ENCODE assay signal across 8 cellular contexts in genomic region chr3:99875573-99875924, GRCh38. TPM values are rescaled to one million over a fixed set of nuclear protein-coding genes. Genes with fewer than 3 reads are reported as not detected.
DNase-seq lines count a peak whose midpoint lies in the region; ATAC-seq and TF ChIP-seq lines count a peak whose summit lies in the region.

No MANE protein-coding gene starts in this region.

- H3K9ac ChIP-seq in OCI-LY3 (ENCODE audit: low read length): peak overlapping the region; percentile 75

- H3K9me3 ChIP-seq in OCI-LY3 (ENCODE audit: insufficient read depth, low read length): no peaks in the 10 kb centered on the region
- no peaks in the 10 kb centered on the region for H3K9me3 ChIP-seq in lung (ENCODE audit: control insufficient read depth in 2 of 2, insufficient read depth in 1 of 2, low read length in 1 of 2)
- H3K9me3 ChIP-seq in upper lobe of right lung: no peaks in the 10 kb centered on the region

- peak overlapping the region; percentile 98 for H3K4me2 ChIP-seq in OCI-LY3 (ENCODE audit: low read length)

- TF ChIP-seq CTCF in OCI-LY3 (IDR thresholded peaks at IDR 0.05; ENCODE audit: low read depth, low read length) (no peak), lung (IDR thresholded peaks at IDR 0.05; ENCODE audit: control extremely low read depth, extremely low read depth) (no peak), upper lobe of right lung (IDR thresholded peaks at IDR 0.05) (no peak)

- no peaks in the 10 kb centered on the region for H3K36me3 ChIP-seq in OCI-LY3 (replicated peaks; ENCODE audit: low read depth, low read length)
- peaks cover 0 to 8% of the 10 kb centered on the region in 2 donors for H3K36me3 ChIP-seq in lung (ENCODE audit: control insufficient read depth in 2 of 2, insufficient read depth in 2 of 2, low read length in 2 of 2)
- H3K36me3 ChIP-seq in upper lobe of right lung: no peaks in the 10 kb centered on the region

- peaks cover 4% of the 10 kb centered on the region; the same call in 1 of the 2 replicates for H4K20me1 ChIP-seq in OCI-LY3 (ENCODE audit: insufficient read depth, low read length)

- TF ChIP-seq POLR2A in GM18505 (IDR thresholded peaks at IDR 0.05; ENCODE audit: borderline replicate concordance, extremely low read depth, insufficient read depth, insufficient read length): no peak

- ATAC-seq in GM19035 (IDR thresholded peaks at IDR 0.05; ENCODE audit: unreplicated experiment) (peak; percentile 20), lung (ENCODE audit: insufficient read depth, low FRiP score) (peak; percentile 34), upper lobe of right lung (peak; percentile 48), GM18505 (IDR thresholded peaks at IDR 0.05; ENCODE audit: unreplicated experiment) (no peak)

- peak overlapping the region; percentile 79 for H2AFZ ChIP-seq in OCI-LY3 (ENCODE audit: low read depth, low read length)

- DNase-seq in dedifferentiated amniotic fluid mesenchymal stem cell (ENCODE audit: extremely low spot score): peak; percentile 51
- no peak for DNase-seq in lung (ENCODE audit: low spot score)
- DNase-seq in upper lobe of right lung: no peak
- DNase-seq in NCI-H2171 treated with DMSO at 0.1 percent for 48 hours (lab: John Stamatoyannopoulos, UW): no peak
- no peak for DNase-seq in COR-L47 (lab: John Stamatoyannopoulos, UW)

- intact Hi-C loops in upper lobe of right lung (cut with DNase I): no loop called here

- H3K4me1 ChIP-seq in OCI-LY3 (ENCODE audit: low read length): peaks cover 27% of the 10 kb centered on the region
- H3K4me1 ChIP-seq in lung (ENCODE audit: control insufficient read depth in 2 of 2, insufficient read depth in 2 of 2, low read length in 2 of 2): peaks cover 4 to 17% of the 10 kb centered on the region in 2 donors
- H3K4me1 ChIP-seq in upper lobe of right lung: peaks cover 19% of the 10 kb centered on the region

- H3K4me3 ChIP-seq in OCI-LY3 (ENCODE audit: low read length): peak overlapping the region; percentile 95
- H3K4me3 ChIP-seq in lung: peak overlapping the region; percentile 90
- H3K4me3 ChIP-seq in upper lobe of right lung: peak overlapping the region; percentile 76

- no peaks in the 10 kb centered on the region; the same call in 1 of the 2 replicates for H3K79me2 ChIP-seq in OCI-LY3 (ENCODE audit: low read length)

- H3K27me3 ChIP-seq in OCI-LY3 (ENCODE audit: low read depth, low read length): no peaks in the 10 kb centered on the region
- H3K27me3 ChIP-seq in lung (ENCODE audit: control insufficient read depth, insufficient read depth): no peaks in the 10 kb centered on the region
- H3K27me3 ChIP-seq in upper lobe of right lung: no peaks in the 10 kb centered on the region

- H3K27ac ChIP-seq in OCI-LY3 (ENCODE audit: low read length) (no peak overlapping the region), lung (ENCODE audit: low read depth in 1 of 2, low read length in 1 of 2) (peak overlapping the region; percentile 97 to 99), upper lobe of right lung (peak overlapping the region; percentile 93)

- WGBS in lung, 2 donors: 1 to 4% methylated on average over 7 of the region's 7 CpGs

RNA-seq across cellular contexts. Expression of gene CMSS1, which starts 57.9 kb away (rescaled TPM):
- 10 to 100 TPM; 12.3 to 28.9 TPM for total RNA-seq in lung
- polyA plus RNA-seq in lung: 10 to 100 TPM; 20.0 to 25.2 TPM
- total RNA-seq in upper lobe of right lung: 20.6 TPM
